In the genomic region with DNA sequence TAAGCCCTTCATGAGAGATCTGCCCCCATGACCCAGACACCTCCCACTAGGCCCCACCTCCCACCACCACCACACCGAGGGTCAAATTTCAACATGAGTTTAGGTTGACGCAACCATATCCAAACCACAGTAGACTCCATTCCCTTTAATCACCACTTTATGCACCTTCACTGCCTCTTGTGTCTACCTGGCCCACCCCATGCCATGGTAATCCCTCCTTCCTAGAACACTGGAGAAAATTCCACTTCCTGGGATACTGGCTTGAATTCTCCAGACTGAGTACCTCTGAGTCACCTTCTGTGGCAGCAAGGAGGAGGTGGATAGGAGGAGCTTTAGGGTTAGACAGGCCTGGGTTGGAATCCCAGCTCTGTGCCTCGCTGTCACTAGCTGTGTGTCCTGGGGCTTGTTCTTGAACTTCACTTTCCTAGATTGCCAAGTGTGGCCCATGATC, we compare ENCODE assay signal across 1 cellular context.
TF ChIP-seq lines count a peak whose summit lies in the region.

No MANE protein-coding gene starts in this region.

TF ChIP-seq in HEK293T, 16 proteins besides CTCF, POLR2A, EP300 and RAD21 (continued from another document):
- TF ChIP-seq NFRKB (IDR thresholded peaks at IDR 0.05): no peak
- TF ChIP-seq ZNF384 (IDR thresholded peaks at IDR 0.05): no peak
- TF ChIP-seq SUZ12 (IDR thresholded peaks at IDR 0.05): no peak
